ENCODE assay signal across 22 cellular contexts in the genomic region with DNA sequence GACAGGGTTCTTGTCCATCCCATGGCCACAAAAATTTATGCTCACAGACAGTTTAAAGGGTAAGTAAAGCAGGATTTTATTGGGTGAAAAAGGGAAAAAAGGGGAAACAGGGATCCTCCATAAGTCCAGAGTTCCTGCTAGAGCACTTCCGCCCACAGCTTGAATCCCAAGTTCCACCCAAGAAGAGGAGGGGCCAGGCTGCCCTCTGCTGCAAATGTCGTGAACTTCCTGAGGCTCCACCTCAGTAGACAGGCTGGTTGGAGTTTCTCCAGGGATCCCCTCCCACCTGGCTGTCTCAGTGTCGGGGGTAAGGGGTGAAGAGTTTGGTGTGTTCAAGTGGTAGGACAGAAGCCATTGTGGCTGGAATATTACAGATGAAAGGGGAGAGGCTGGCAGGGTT.
DNase-seq lines count a peak whose midpoint lies in the region; ATAC-seq and TF ChIP-seq lines count a peak whose summit lies in the region.
"Had no signal": no experiment of that assay in that cellular context is flagged by ENCODE, and none has a peak within 500 bp of the region (broad histone marks: within the 10 kb centered on the region; RNA-seq: fewer than 3 reads in every experiment).

No MANE protein-coding gene starts in this region.

- no peak for TF ChIP-seq EP300 in SK-N-SH (IDR thresholded peaks at IDR 0.05; ENCODE audit: borderline replicate concordance in 1 of 2, low read depth in 1 of 2, low read length in 1 of 2)

- CTCF ChIA-PET in SK-N-SH (lab: Yijun Ruan, JAX): interaction anchor here (1.1 kb wide), 1 partner anchor 9 kb away, joined by 4 read pairs; no protein-coding TSS in a partner anchor

- H3K9ac ChIP-seq in SK-N-SH: no peak overlapping the region
- H3K9ac ChIP-seq: BLaER1 had no signal

- no peak for DNase-seq in SK-N-SH
- DNase-seq in NCI-H69 (lab: John Stamatoyannopoulos, UW): peak; percentile 76
- DNase-seq in hepatocyte (ENCODE audit: low spot score): peak; percentile 12
- DNase-seq in thyroid gland: peak; percentile 5 to 19
- DNase-seq in stimulated activated naive CD4-positive, alpha-beta T cell (lab: John Stamatoyannopoulos, UW): no peak
- no peak for DNase-seq in HuH-7 (ENCODE audit: low spot score)
- no peak for DNase-seq in NCI-H1092 treated with DMSO at 0.1 percent for 48 hours (lab: John Stamatoyannopoulos, UW)
- DNase-seq: activated CD4-positive, alpha-beta T cell treated with anti-CD3 and anti-CD28 coated beads, Interleukin-2, amount 50 U/mL, for 4 hours; activated gamma-delta T cell; cortex of kidney; GF-D8; NCI-H1105 treated with DMSO at 0.1 percent for 48 hours; NCI-H2081 treated with DMSO at 0.1 percent for 48 hours; NCI-H526; pancreas; T-helper 17 cell had no signal

- H3K4me1 ChIP-seq in SK-N-SH (ENCODE audit: control insufficient read depth in 1 of 2, insufficient read depth in 2 of 2, low read depth in 1 of 2, low read length in 1 of 2): peaks cover 0 to 4% of the 10 kb centered on the region in 2 experiments; a peak in 1 of 4 replicates
- H3K4me1 ChIP-seq in hepatocyte (ENCODE audit: insufficient read depth): no peaks in the 10 kb centered on the region
- no peaks in the 10 kb centered on the region for H3K4me1 ChIP-seq in thyroid gland
- H3K4me1 ChIP-seq: BLaER1, breast epithelium, HAP-1, pancreas had no signal

- no peak for TF ChIP-seq POLR2A in thyroid gland (IDR thresholded peaks at IDR 0.05)

- no peaks in the 10 kb centered on the region for H3K79me2 ChIP-seq in SK-N-SH (ENCODE audit: insufficient read depth)
- no peaks in the 10 kb centered on the region for H3K79me2 ChIP-seq in hepatocyte

- no peak overlapping the region for H3K4me2 ChIP-seq in SK-N-SH
- no peak overlapping the region for H3K4me2 ChIP-seq in hepatocyte
- H3K4me2 ChIP-seq: BLaER1 had no signal

- H3K27me3 ChIP-seq in SK-N-SH (ENCODE audit: insufficient read depth) (no peaks in the 10 kb centered on the region), hepatocyte (no peaks in the 10 kb centered on the region), thyroid gland (no peaks in the 10 kb centered on the region)
- H3K27me3 ChIP-seq: BLaER1, breast epithelium, pancreas had no signal

- POLR2A ChIA-PET in SK-N-SH (lab: Yijun Ruan, JAX): no interaction called here

- no peaks in the 10 kb centered on the region for H3K36me3 ChIP-seq in SK-N-SH (replicated peaks in 1 of 2; ENCODE audit: control insufficient read depth in 1 of 2, insufficient read depth in 2 of 2, low read length in 1 of 2)
- H3K36me3 ChIP-seq in hepatocyte (replicated peaks; ENCODE audit: insufficient read depth, low read depth): no peaks in the 10 kb centered on the region
- H3K36me3 ChIP-seq in thyroid gland: no peaks in the 10 kb centered on the region
- H3K36me3 ChIP-seq: BLaER1, breast epithelium, HAP-1, pancreas had no signal

- ATAC-seq in SK-N-SH treated with all-trans-retinoic acid at 6 μM for 48 hours: no peak
- ATAC-seq: GM12878, sciatic nerve, T-helper 17 cell had no signal

- 28% methylated on average over 3 of the region's 3 CpGs for WGBS in SK-N-SH (ENCODE audit: low lambda C conversion rate)
- WGBS in hepatocyte (ENCODE audit: low lambda C conversion rate, missing lambda C conversion rate): 64% methylated on average over 3 of the region's 3 CpGs
- WGBS in thyroid gland, 2 donors: 48 to 52% methylated on average over 3 of the region's 3 CpGs

- H3K9me3 ChIP-seq in SK-N-SH (no peaks in the 10 kb centered on the region), hepatocyte (ENCODE audit: low read depth) (no peaks in the 10 kb centered on the region), thyroid gland (no peaks in the 10 kb centered on the region)
- H3K9me3 ChIP-seq: BLaER1, breast epithelium, HAP-1, pancreas had no signal

- H2AFZ ChIP-seq in SK-N-SH (ENCODE audit: low read depth) (no peak overlapping the region), hepatocyte (no peak overlapping the region)

- no peaks in the 10 kb centered on the region for H3F3A ChIP-seq in SK-N-SH (replicated peaks; ENCODE audit: insufficient read depth)

- no peaks in the 10 kb centered on the region for H3K9me2 ChIP-seq in SK-N-SH
- H3K9me2 ChIP-seq in hepatocyte (replicated peaks; ENCODE audit: insufficient read depth): no peaks in the 10 kb centered on the region

- H3K4me3 ChIP-seq in SK-N-SH (ENCODE audit: low read depth in 2 of 2, low read length in 1 of 2): no peak overlapping the region
- H3K4me3 ChIP-seq in hepatocyte: no peak overlapping the region
- H3K4me3 ChIP-seq in thyroid gland (replicated peaks in 1 of 3): no peak overlapping the region
- H3K4me3 ChIP-seq: BLaER1, breast epithelium, GM12878, HAP-1, pancreas had no signal

- intact Hi-C loops in thyroid gland (cut with DNase I): no loop called here

- TF ChIP-seq CTCF in SK-N-SH (IDR thresholded peaks at IDR 0.05) (no peak), hepatocyte (IDR thresholded peaks at IDR 0.05; ENCODE audit: poor library complexity) (peak; percentile 3), thyroid gland (IDR thresholded peaks at IDR 0.05) (peak in 2 of 6 experiments; percentile 18 to 26)

- peak; percentile 16; the same call in 1 of the 2 replicates for TF ChIP-seq RAD21 in SK-N-SH (IDR thresholded peaks at IDR 0.05; ENCODE audit: low read length)

- no peak overlapping the region for H3K27ac ChIP-seq in SK-N-SH (ENCODE audit: low read depth in 2 of 2, low read length in 1 of 2)
- H3K27ac ChIP-seq in hepatocyte: no peak overlapping the region
- H3K27ac ChIP-seq in thyroid gland: no peak overlapping the region
- H3K27ac ChIP-seq: BLaER1, breast epithelium, pancreas had no signal

- H4K20me1 ChIP-seq in SK-N-SH (ENCODE audit: insufficient read depth) (no peaks in the 10 kb centered on the region), hepatocyte (ENCODE audit: insufficient read depth, poor library complexity, severe bottlenecking) (no peaks in the 10 kb centered on the region)
- H4K20me1 ChIP-seq: BLaER1 had no signal

TF ChIP-seq in SK-N-SH, 30 proteins besides CTCF, POLR2A, EP300 and RAD21:
- TF ChIP-seq, protein P1, sequence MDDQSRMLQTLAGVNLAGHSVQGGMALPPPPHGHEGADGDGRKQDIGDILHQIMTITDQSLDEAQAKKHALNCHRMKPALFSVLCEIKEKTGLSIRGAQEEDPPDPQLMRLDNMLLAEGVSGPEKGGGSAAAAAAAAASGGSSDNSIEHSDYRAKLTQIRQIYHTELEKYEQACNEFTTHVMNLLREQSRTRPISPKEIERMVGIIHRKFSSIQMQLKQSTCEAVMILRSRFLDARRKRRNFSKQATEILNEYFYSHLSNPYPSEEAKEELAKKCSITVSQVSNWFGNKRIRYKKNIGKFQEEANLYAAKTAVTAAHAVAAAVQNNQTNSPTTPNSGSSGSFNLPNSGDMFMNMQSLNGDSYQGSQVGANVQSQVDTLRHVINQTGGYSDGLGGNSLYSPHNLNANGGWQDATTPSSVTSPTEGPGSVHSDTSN (IDR thresholded peaks at IDR 0.05): no peak
- TF ChIP-seq FOXM1 (IDR thresholded peaks at IDR 0.05; ENCODE audit: low read depth) (no peak), RFX5 (IDR thresholded peaks at IDR 0.05; ENCODE audit: low read length) (no peak)
- TF ChIP-seq, protein P2, sequence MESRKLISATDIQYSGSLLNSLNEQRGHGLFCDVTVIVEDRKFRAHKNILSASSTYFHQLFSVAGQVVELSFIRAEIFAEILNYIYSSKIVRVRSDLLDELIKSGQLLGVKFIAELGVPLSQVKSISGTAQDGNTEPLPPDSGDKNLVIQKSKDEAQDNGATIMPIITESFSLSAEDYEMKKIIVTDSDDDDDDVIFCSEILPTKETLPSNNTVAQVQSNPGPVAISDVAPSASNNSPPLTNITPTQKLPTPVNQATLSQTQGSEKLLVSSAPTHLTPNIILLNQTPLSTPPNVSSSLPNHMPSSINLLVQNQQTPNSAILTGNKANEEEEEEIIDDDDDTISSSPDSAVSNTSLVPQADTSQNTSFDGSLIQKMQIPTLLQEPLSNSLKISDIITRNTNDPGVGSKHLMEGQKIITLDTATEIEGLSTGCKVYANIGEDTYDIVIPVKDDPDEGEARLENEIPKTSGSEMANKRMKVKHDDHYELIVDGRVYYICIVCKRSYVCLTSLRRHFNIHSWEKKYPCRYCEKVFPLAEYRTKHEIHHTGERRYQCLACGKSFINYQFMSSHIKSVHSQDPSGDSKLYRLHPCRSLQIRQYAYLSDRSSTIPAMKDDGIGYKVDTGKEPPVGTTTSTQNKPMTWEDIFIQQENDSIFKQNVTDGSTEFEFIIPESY (IDR thresholded peaks at IDR 0.05; ENCODE audit: borderline replicate concordance, low read depth): no peak

TF ChIP-seq in SK-N-SH treated with all-trans-retinoic acid at 6 μM for 48 hours, 23 proteins besides CTCF, POLR2A, EP300 and RAD21:
- TF ChIP-seq SNAI2 (CRISPR knock-in tag; IDR thresholded peaks at IDR 0.05) (no peak), GLIS3 (CRISPR knock-in tag; IDR thresholded peaks at IDR 0.05) (no peak)

Comparison
In these comparisons a context has a peak if more than half of its experiments do, and no peak if none do; other contexts are left out.
1. DNase-seq: peak in NCI-H69 (single experiment), hepatocyte (single experiment) and thyroid gland (2 of 2); none in SK-N-SH (single experiment), stimulated activated naive CD4-positive, alpha-beta T cell (0 of 6), HuH-7 (single experiment) and NCI-H1092 treated with DMSO at 0.1 percent for 48 hours (single experiment).